15 cellular contexts compared by ENCODE assay signal in the genomic region with DNA sequence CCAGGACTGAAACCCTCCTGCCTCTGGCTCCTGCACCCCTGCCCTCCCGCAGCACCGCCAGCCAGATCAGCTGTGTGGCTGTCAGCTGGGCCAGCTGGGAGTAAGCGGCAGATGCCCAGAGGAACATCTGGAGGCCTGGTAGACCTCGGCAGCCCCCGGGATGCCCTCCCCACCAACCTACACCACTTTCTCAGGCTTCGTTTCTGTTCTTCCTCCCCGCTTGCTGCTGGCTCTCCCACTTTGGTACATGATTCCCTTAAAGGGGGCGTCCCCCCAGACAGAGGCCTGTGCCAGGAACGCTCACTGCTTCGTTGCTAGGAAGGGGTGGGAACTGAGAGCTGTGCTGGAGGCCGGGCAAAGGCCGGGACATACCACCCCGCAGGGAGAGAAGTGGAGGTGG.
DNase-seq lines count a peak whose midpoint lies in the region; ATAC-seq and TF ChIP-seq lines count a peak whose summit lies in the region.
"Had no signal": no experiment of that assay in that cellular context is flagged by ENCODE, and none has a peak within 500 bp of the region (broad histone marks: within the 10 kb centered on the region; RNA-seq: fewer than 3 reads in every experiment).

No MANE protein-coding gene starts in this region.

- 56% methylated on average over 13 of the region's 13 CpGs for WGBS in right cardiac atrium

- intact Hi-C loops in right cardiac atrium (cut with DNase I) (loop anchor here in 1 of 4 donors (10.0 kb wide), 1 partner anchor 52 kb away; no protein-coding TSS in a partner anchor), Right ventricle myocardium inferior (cut with DNase I) (loop anchor here (5.0 kb wide), 1 partner anchor 60 kb away; no protein-coding TSS in a partner anchor)

- no peak for DNase-seq in right cardiac atrium
- no peak for DNase-seq in Right ventricle myocardium inferior (ENCODE audit: missing footprints)
- DNase-seq in NCI-H524 (lab: John Stamatoyannopoulos, UW), result no peak
- DNase-seq in pons (ENCODE audit: low spot score), result no peak
- no peak for DNase-seq in GOT3 (lab: John Stamatoyannopoulos, UW)
- DNase-seq: CD8-positive, alpha-beta T cell; GF-D8; H7; KG1; NCI-H1092; NCI-H1694; NCI-H345; PC-9 had no signal

- H3K4me3 ChIP-seq in right cardiac atrium (ENCODE audit: low read length) (no peak overlapping the region), parathyroid adenoma (ENCODE audit: low read depth, low read length) (no peak overlapping the region)
- H3K4me3 ChIP-seq: PC-9 had no signal

- no peaks in the 10 kb centered on the region for H3K9me3 ChIP-seq in right cardiac atrium (ENCODE audit: control insufficient read depth, low read length)
- no peaks in the 10 kb centered on the region for H3K9me3 ChIP-seq in parathyroid adenoma (ENCODE audit: control insufficient read depth, low read length)

- H3K27ac ChIP-seq in right cardiac atrium (ENCODE audit: low read length) (peak overlapping the region; percentile 82), cingulate gyrus (ENCODE audit: low read depth, low read length) (peak overlapping the region; percentile 65), parathyroid adenoma (peak overlapping the region; percentile 83)
- H3K27ac ChIP-seq: PC-9 had no signal

- H3K9ac ChIP-seq in parathyroid adenoma, result no peak overlapping the region

- ATAC-seq in right cardiac atrium, result no peak
- no peak for ATAC-seq in Right ventricle myocardium inferior
- ATAC-seq: CD8-positive, alpha-beta T cell had no signal

- H2AFZ ChIP-seq in parathyroid adenoma, result no peak overlapping the region
- H2AFZ ChIP-seq: PC-9 had no signal

- no peaks in the 10 kb centered on the region for H3K36me3 ChIP-seq in parathyroid adenoma (ENCODE audit: control insufficient read depth, insufficient read depth, low read length)

- no peak for TF ChIP-seq CTCF in parathyroid adenoma (IDR thresholded peaks at IDR 0.05)

- H3K79me2 ChIP-seq in parathyroid adenoma, result peaks cover 55% of the 10 kb centered on the region

- H3K27me3 ChIP-seq in right cardiac atrium (ENCODE audit: control insufficient read depth, insufficient read depth) (no peaks in the 10 kb centered on the region), parathyroid adenoma (ENCODE audit: control insufficient read depth, insufficient read depth, low read length) (no peaks in the 10 kb centered on the region)

- H3K4me2 ChIP-seq in parathyroid adenoma (ENCODE audit: low read length), result peak overlapping the region; percentile 24
- H3K4me2 ChIP-seq: PC-9 had no signal

- H3K4me1 ChIP-seq in right cardiac atrium (ENCODE audit: control insufficient read depth, insufficient read depth, low read length), result peaks cover 39% of the 10 kb centered on the region
- H3K4me1 ChIP-seq in parathyroid adenoma, result peaks cover 42% of the 10 kb centered on the region
